Comparison of ENCODE assay signal across 16 cellular contexts in the genomic region with DNA sequence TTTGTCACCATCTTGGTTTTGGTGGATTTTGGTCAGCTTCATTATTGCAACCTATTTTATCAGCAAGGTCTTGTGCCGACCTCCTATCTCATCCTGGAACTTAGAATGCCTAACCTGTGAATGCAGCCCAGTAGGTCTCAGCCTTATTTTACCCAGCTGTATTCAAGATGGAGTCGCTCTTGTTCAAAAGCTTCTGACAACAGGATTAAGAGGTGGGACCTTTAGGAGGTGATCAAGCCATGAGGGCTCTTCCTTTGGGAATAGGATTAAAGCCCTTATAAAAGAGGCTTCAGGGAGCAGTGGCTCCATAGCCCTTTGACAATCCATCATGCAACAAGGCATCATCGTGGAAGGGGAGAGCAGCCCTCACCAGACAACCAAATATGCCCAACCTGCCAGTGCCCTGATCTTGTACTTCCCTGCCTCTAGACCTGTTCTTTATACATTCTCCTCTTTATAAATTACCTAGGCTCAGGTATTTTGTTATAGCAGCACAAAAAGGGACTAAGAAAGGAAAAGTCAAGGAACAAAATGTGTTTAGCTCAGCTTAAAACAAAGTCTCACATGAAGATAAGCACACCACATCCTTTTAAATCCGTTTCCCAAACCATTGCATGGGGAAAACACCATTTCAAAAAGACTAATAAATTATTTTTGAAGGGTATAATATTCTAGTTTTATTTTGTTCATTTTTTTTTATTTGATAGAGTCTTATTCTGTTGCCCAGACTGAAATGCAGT. TPM values are rescaled to one million over a fixed set of nuclear protein-coding genes. Genes with fewer than 3 reads are reported as not detected.
DNase-seq lines count a peak whose midpoint lies in the region; ATAC-seq, FAIRE-seq and TF ChIP-seq lines count a peak whose summit lies in the region.
"Had no signal": no experiment of that assay in that cellular context is flagged by ENCODE, and none has a peak within 500 bp of the region (broad histone marks: within the 10 kb centered on the region; RNA-seq: fewer than 3 reads in every experiment).

No MANE protein-coding gene starts in this region.

- TF ChIP-seq POLR2A in A549 (IDR thresholded peaks at IDR 0.05; ENCODE audit: low read length) (no peak), IMR-90 (IDR thresholded peaks at IDR 0.05; ENCODE audit: low read depth, low read length) (no peak), endothelial cell of umbilical vein (IDR thresholded peaks at IDR 0.05; ENCODE audit: low read depth, low read length) (no peak)

- DNase-seq in A549 (ENCODE audit: low read depth in 1 of 2, low spot score in 1 of 2) (no peak), IMR-90 (no peak), activated B cell treated with CpG ODN at 0.5 μM for 24 hours (no peak), endothelial cell of umbilical vein (ENCODE audit: low read depth, low spot score) (no peak), NCI-H128 (lab: John Stamatoyannopoulos, UW; ENCODE audit: unreplicated experiment) (no peak), HEK293T (ENCODE audit: extremely low spot score) (no peak)
- DNase-seq: ACHN; CD4-positive, alpha-beta T cell; DMS153; DMS79; GDM1; GOT3; H9; KBM-7 had no signal

- BruUV-seq in IMR-90 (replicated peaks; lab: Mats Ljungman, UMichigan) (no TSS peak), endothelial cell of umbilical vein (replicated peaks; lab: Mats Ljungman, UMichigan) (no TSS peak)

- H2AK5ac ChIP-seq in IMR-90 (ENCODE audit: low read depth, low read length), result no peak overlapping the region

- H3K27me3 Mint-ChIP-seq in activated B cell treated with CpG ODN at 0.5 μM for 24 hours, result no peaks in the 10 kb centered on the region
- H3K27me3 Mint-ChIP-seq: CD4-positive, alpha-beta T cell had no signal

- no peak overlapping the region for H4K8ac ChIP-seq in IMR-90 (ENCODE audit: low read depth in 2 of 2, low read length in 2 of 2)

- no peak overlapping the region for H2AK9ac ChIP-seq in IMR-90 (replicated peaks; ENCODE audit: low read depth, low read length, poor library complexity)

- no peak overlapping the region for H2AFZ ChIP-seq in IMR-90 (replicated peaks; ENCODE audit: low read length, poor library complexity)
- H2AFZ ChIP-seq in endothelial cell of umbilical vein (ENCODE audit: low read depth, low read length), result no peak overlapping the region

- no peaks in the 10 kb centered on the region for H3K27me3 ChIP-seq in IMR-90 (ENCODE audit: control insufficient read depth, insufficient read depth, low read length)
- no peaks in the 10 kb centered on the region for H3K27me3 ChIP-seq in endothelial cell of umbilical vein (ENCODE audit: control insufficient read depth in 2 of 2, insufficient read depth in 2 of 2, low read length in 2 of 2)

- H3K4me3 Mint-ChIP-seq in activated B cell treated with CpG ODN at 0.5 μM for 24 hours, result no peak overlapping the region
- H3K4me3 Mint-ChIP-seq: CD4-positive, alpha-beta T cell; H9 had no signal

- no peak overlapping the region for H3K23ac ChIP-seq in IMR-90 (ENCODE audit: low read depth, low read length)

- H3K4me3 ChIP-seq in A549, result no peak overlapping the region
- no peak overlapping the region for H3K4me3 ChIP-seq in IMR-90 (ENCODE audit: insufficient read depth, low read depth, low read length)
- H3K4me3 ChIP-seq in endothelial cell of umbilical vein (replicated peaks in 1 of 3; ENCODE audit: insufficient read depth in 1 of 3, low read depth in 1 of 3, low read length in 3 of 3), result no peak overlapping the region

- H2BK15ac ChIP-seq in IMR-90 (ENCODE audit: low read depth, low read length), result no peak overlapping the region

- H3K79me2 ChIP-seq in endothelial cell of umbilical vein (ENCODE audit: control insufficient read depth, insufficient read depth, low read length), result no peaks in the 10 kb centered on the region

- TF ChIP-seq CTCF in A549 (IDR thresholded peaks at IDR 0.05), result no peak
- no peak for TF ChIP-seq CTCF in IMR-90 (conservative IDR thresholded peaks at IDR 0.05; ENCODE audit: low read depth, low read length)
- no peak for TF ChIP-seq CTCF in activated B cell treated with CpG ODN at 0.5 μM for 24 hours (IDR thresholded peaks at IDR 0.05)
- no peak for TF ChIP-seq CTCF in endothelial cell of umbilical vein (IDR thresholded peaks at IDR 0.05; ENCODE audit: extremely low read depth in 1 of 2, insufficient read depth in 1 of 2, low read depth in 1 of 2, low read length in 2 of 2)

- H3K4me1 ChIP-seq in A549, result peaks cover 42% of the 10 kb centered on the region
- H3K4me1 ChIP-seq in IMR-90 (ENCODE audit: control insufficient read depth, insufficient read depth, low read length), result peaks cover 10% of the 10 kb centered on the region
- H3K4me1 ChIP-seq in endothelial cell of umbilical vein (ENCODE audit: control insufficient read depth, extremely low read depth, insufficient read depth, low read length), result peaks cover 2% of the 10 kb centered on the region

- H3K9me1 ChIP-seq in IMR-90 (ENCODE audit: insufficient read depth, low read length) (peaks cover 15% of the 10 kb centered on the region), endothelial cell of umbilical vein (replicated peaks; ENCODE audit: control insufficient read depth, extremely low read depth, insufficient read depth, low read length) (no peaks in the 10 kb centered on the region)

- H3K27ac Mint-ChIP-seq in activated B cell treated with CpG ODN at 0.5 μM for 24 hours, result peak overlapping the region; percentile 50
- H3K27ac Mint-ChIP-seq: CD4-positive, alpha-beta T cell had no signal

- no peak overlapping the region for H3K56ac ChIP-seq in IMR-90 (ENCODE audit: extremely low read depth, insufficient read depth, low read length)

- no peaks in the 10 kb centered on the region for H3K9me3 ChIP-seq in A549
- H3K9me3 ChIP-seq in IMR-90 (ENCODE audit: control insufficient read depth, insufficient read depth, low read length), result no peaks in the 10 kb centered on the region
- no peaks in the 10 kb centered on the region for H3K9me3 ChIP-seq in endothelial cell of umbilical vein (replicated peaks; ENCODE audit: control insufficient read depth, insufficient read depth, low read length)

- intact Hi-C loops in IMR-90 (cut with micrococcal nuclease) (no loop called here), activated B cell treated with CpG ODN at 0.5 μM for 24 hours (cut with micrococcal nuclease) (no loop called here), endothelial cell of umbilical vein (cut with micrococcal nuclease) (no loop called here)

- H3K4me1 Mint-ChIP-seq in activated B cell treated with CpG ODN at 0.5 μM for 24 hours, result peaks cover 82% of the 10 kb centered on the region

- no peaks in the 10 kb centered on the region for H3K79me1 ChIP-seq in IMR-90 (ENCODE audit: low read depth in 1 of 2, low read length in 2 of 2)

- H3K18ac ChIP-seq in IMR-90 (ENCODE audit: low read depth, low read length), result no peak overlapping the region

- POLR2A ChIA-PET in A549 (lab: Yijun Ruan, JAX), result interaction anchor here (6.0 kb wide), 1 partner anchor 9 kb away, joined by 117 read pairs; a partner anchor contains a TSS
- POLR2A ChIA-PET in IMR-90 (lab: Charles Lee; ENCODE audit: unreplicated experiment), result no interaction called here
- POLR2A ChIA-PET in activated B cell treated with CpG ODN at 0.5 μM for 24 hours (lab: Charles Lee), result interaction anchor here (4.4 kb wide), 1 partner anchor 12 kb away, joined by 23 read pairs; no protein-coding TSS in a partner anchor
- POLR2A ChIA-PET in endothelial cell of umbilical vein (lab: Charles Lee), result no interaction called here
- POLR2A ChIA-PET in HEK293T (lab: Yijun Ruan, JAX), result no interaction called here

- peak overlapping the region; percentile 90 to 94 for H3K27ac ChIP-seq in A549
- H3K27ac ChIP-seq in IMR-90 (ENCODE audit: insufficient read depth, low read length), result no peak overlapping the region
- no peak overlapping the region for H3K27ac ChIP-seq in endothelial cell of umbilical vein (ENCODE audit: insufficient read depth, low read depth, low read length)
- H3K27ac ChIP-seq: C4-2B had no signal

- 69% methylated on average over 4 of the region's 4 CpGs for WGBS in A549 (ENCODE audit: missing lambda C conversion rate)
- no CpG with 5 or more reads among the region's 4 CpGs for WGBS in IMR-90 (ENCODE audit: extremely low coverage in 2 of 2, insufficient read length in 1 of 2), 2 experiments

- H3K4me2 ChIP-seq in A549 (no peak overlapping the region), IMR-90 (ENCODE audit: low read depth, low read length) (no peak overlapping the region), endothelial cell of umbilical vein (ENCODE audit: insufficient read depth, low read length) (no peak overlapping the region)

- H3K9me3 Mint-ChIP-seq in activated B cell treated with CpG ODN at 0.5 μM for 24 hours, result no peaks in the 10 kb centered on the region
- H3K9me3 Mint-ChIP-seq: CD4-positive, alpha-beta T cell had no signal

- dilution Hi-C loops in IMR-90 (cut with HindIII; ENCODE audit: low sequenced_read_pairs, unreplicated experiment) (no loop called here), endothelial cell of umbilical vein (cut with MboI; ENCODE audit: extremely low pct_ligation_motif_present, low sequenced_read_pairs) (no loop called here)

- H3K9ac ChIP-seq in IMR-90 (ENCODE audit: low read depth, low read length) (no peak overlapping the region), endothelial cell of umbilical vein (replicated peaks; ENCODE audit: extremely low read depth, insufficient read depth, low read length) (no peak overlapping the region)

- H2BK5ac ChIP-seq in IMR-90 (ENCODE audit: low read depth, low read length, poor library complexity, severe bottlenecking), result no peak overlapping the region

- H4K91ac ChIP-seq in IMR-90 (ENCODE audit: insufficient read depth, low read depth, low read length), result no peak overlapping the region

- in situ Hi-C loops in IMR-90 (cut with MboI; ENCODE audit: low sequenced_read_pairs), result no loop called here

- no peak overlapping the region for H4K5ac ChIP-seq in IMR-90 (ENCODE audit: low read depth, low read length)

- no peaks in the 10 kb centered on the region for H3K36me3 Mint-ChIP-seq in activated B cell treated with CpG ODN at 0.5 μM for 24 hours (ENCODE audit: low read depth)

- ATAC-seq in A549 (no peak), IMR-90 (ENCODE audit: low read depth) (no peak), activated B cell treated with CpG ODN at 0.5 μM for 24 hours (ENCODE audit: low read depth) (no peak), HG03342 (IDR thresholded peaks at IDR 0.05; ENCODE audit: unreplicated experiment) (no peak)

- H3K36me3 ChIP-seq in IMR-90 (ENCODE audit: control insufficient read depth, insufficient read depth, low read length) (no peaks in the 10 kb centered on the region), endothelial cell of umbilical vein (ENCODE audit: control insufficient read depth in 2 of 2, extremely low read depth in 1 of 2, insufficient read depth in 2 of 2, low read length in 2 of 2) (no peaks in the 10 kb centered on the region)

- FAIRE-seq in A549 (lab: Jason Lieb, UNC) (no peak), endothelial cell of umbilical vein (lab: Jason Lieb, UNC) (peak; percentile 28)

- H3K14ac ChIP-seq in IMR-90 (replicated peaks; ENCODE audit: low read depth, low read length), result no peak overlapping the region

- TF ChIP-seq EP300 in A549 (IDR thresholded peaks at IDR 0.05), result no peak

- no peak overlapping the region for H2BK20ac ChIP-seq in IMR-90 (ENCODE audit: low read depth, low read length)

- CTCF ChIA-PET in A549 (lab: Yijun Ruan, JAX) (interaction anchor here (0.6 to 1.8 kb wide), 5 partner anchors 17 to 165 kb away, joined by 3 to 4 read pairs (median 4); no protein-coding TSS in a partner anchor), IMR-90 (lab: Yijun Ruan, JAX) (interaction anchor here (0.6 to 1.2 kb wide), 2 partner anchors 8 to 127 kb away, joined by 3 read pairs; a partner anchor contains a TSS), activated B cell treated with CpG ODN at 0.5 μM for 24 hours (lab: Charles Lee) (no interaction called here), endothelial cell of umbilical vein (lab: Charles Lee) (interaction anchor here (1.1 to 1.2 kb wide), 2 partner anchors 11 to 68 kb away, joined by 3 to 4 read pairs; no protein-coding TSS in a partner anchor), HEK293T (lab: Yijun Ruan, JAX) (interaction anchor here (0.7 kb wide), 1 partner anchor 651 kb away, joined by 8 read pairs; no protein-coding TSS in a partner anchor)

- H3K4ac ChIP-seq in IMR-90 (ENCODE audit: low read depth, low read length), result no peak overlapping the region

- H4K20me1 ChIP-seq in IMR-90 (ENCODE audit: insufficient read depth, low read length) (no peaks in the 10 kb centered on the region), endothelial cell of umbilical vein (replicated peaks; ENCODE audit: control insufficient read depth, extremely low read depth, insufficient read depth, low read length) (no peaks in the 10 kb centered on the region)

- no peak overlapping the region for H2BK120ac ChIP-seq in IMR-90 (ENCODE audit: low read depth, low read length)

- TF ChIP-seq RAD21 in A549 (conservative IDR thresholded peaks at IDR 0.05 in 1 of 2, IDR thresholded peaks at IDR 0.05 in 1 of 2), result no peak
- no peak for TF ChIP-seq RAD21 in IMR-90 (IDR thresholded peaks at IDR 0.05; ENCODE audit: low read length)

RNA-seq across cellular contexts. Expression of a gene that starts 8.5 kb away (rescaled TPM):
- 45.1 and 50.8 TPM in 2 replicates for polyA plus RNA-seq in A549 (2011; rRNA removed)
- polyA plus RNA-seq in A549 (2012; cell fraction: cytosol; rRNA removed), result 21.1 and 24.4 TPM in 2 replicates
- 33.0 and 57.3 TPM in 2 replicates for polyA plus RNA-seq in A549 (2012; cell fraction: nucleus; rRNA removed)
- 23.3 to 29.6 TPM (median 26.4 TPM) in 3 replicates for polyA plus RNA-seq in A549 (2017; fragmentation: RNase III; extraction: RNeasy Plus Mini Kit Qiagen cat#74134 plus additional on column Dnase treatment)
- polyA minus RNA-seq in A549 (2011; rRNA and poly(A)+ RNA removed), result 35.2 and 38.6 TPM in 2 replicates
- 1.8 and 3.9 TPM in 2 replicates for total RNA-seq in IMR-90 (2012; rRNA removed)
- polyA plus RNA-seq in IMR-90 (2012; rRNA removed), result 2.6 and 2.8 TPM in 2 replicates
- 0.93 and 1.6 TPM in 2 replicates for polyA plus RNA-seq in IMR-90 (2012; cell fraction: cytosol; rRNA removed)
- polyA plus RNA-seq in IMR-90 (2012; cell fraction: nucleus; rRNA removed; ENCODE audit: low replicate concordance), result 2.8 and 29.4 TPM in 2 replicates
- 141 and 160 TPM in 2 replicates for total RNA-seq in activated B cell treated with CpG ODN at 0.5 μM for 24 hours
- 8.1 and 10.6 TPM in 2 replicates for total RNA-seq in endothelial cell of umbilical vein
- polyA plus RNA-seq in endothelial cell of umbilical vein, result 4.2 and 5.2 TPM in 2 replicates
- polyA plus RNA-seq in endothelial cell of umbilical vein (2011; cell fraction: cytosol; rRNA removed), result 4.4 and 5.3 TPM in 2 replicates
- 16.4 and 18.8 TPM in 2 replicates for polyA plus RNA-seq in endothelial cell of umbilical vein (2011; cell fraction: nucleus; rRNA removed)
- polyA plus RNA-seq in endothelial cell of umbilical vein (2012), result 5.4 and 6.8 TPM in 2 replicates
- 2.9 and 6.6 TPM in 2 replicates for polyA minus RNA-seq in endothelial cell of umbilical vein
- 7.8 TPM for polyA minus RNA-seq in endothelial cell of umbilical vein (2011; cell fraction: cytosol; rRNA and poly(A)+ RNA removed)
- 13.4 and 15.1 TPM in 2 replicates for polyA minus RNA-seq in endothelial cell of umbilical vein (2011; cell fraction: nucleus; rRNA and poly(A)+ RNA removed)

Comparison
In these comparisons a context has a peak if more than half of its experiments do, and no peak if none do; other contexts are left out.
1. H3K27ac ChIP-seq: peak in A549 (2 of 2); none in IMR-90 (single experiment) and endothelial cell of umbilical vein (single experiment).
2. RNA of a gene that starts 8.5 kb away (total RNA-seq): 141 to 160 TPM in activated B cell treated with CpG ODN at 0.5 μM for 24 hours; 8.1 to 10.6 TPM in endothelial cell of umbilical vein and 1.8 to 3.9 TPM in IMR-90; every median in the first group is over 10 times any median in the second.
3. POLR2A ChIA-PET loops: an anchor here in A549 (6.0 kb wide) and activated B cell treated with CpG ODN at 0.5 μM for 24 hours (4.4 kb wide); none called in IMR-90, endothelial cell of umbilical vein and HEK293T.